In genomic region chr11:95245038-95245437, GRCh38 we compare ENCODE assay signal across 13 cellular contexts. TPM values are rescaled to one million over a fixed set of nuclear protein-coding genes. Genes with fewer than 3 reads are reported as not detected.
DNase-seq lines count a peak whose midpoint lies in the region; ATAC-seq, FAIRE-seq and TF ChIP-seq lines count a peak whose summit lies in the region.
"Had no signal": no experiment of that assay in that cellular context is flagged by ENCODE, and none has a peak within 500 bp of the region (broad histone marks: within the 10 kb centered on the region; RNA-seq: fewer than 3 reads in every experiment).

No MANE protein-coding gene starts in this region.

- no peak overlapping the region for H3K4me3 Mint-ChIP-seq in activated T-cell treated with anti-CD3 and anti-CD28 coated beads, Interleukin-2, amount 50 U/mL, for 72 hours
- H3K4me3 Mint-ChIP-seq in WTC11: no peak overlapping the region
- no peak overlapping the region for H3K4me3 Mint-ChIP-seq in stimulated activated naive CD8-positive, alpha-beta T cell treated with anti-CD3 and anti-CD28 coated beads, Interleukin-15, Interleukin-2, amounts not matched to agents 100 ng/mL and 50 ng/mL, for 24 hours

- DNase-seq in activated T-cell treated with anti-CD3 and anti-CD28 coated beads, Interleukin-2, amount 50 U/mL, for 72 hours: peak; percentile 25 to 31
- DNase-seq in activated T-cell treated with anti-CD3 and anti-CD28 coated beads for 4 hours (no peak), WTC11 (ENCODE audit: low spot score) (no peak), foreskin fibroblast (peak; percentile 5 to 67), NCI-H1092 treated with DMSO at 0.1 percent for 48 hours (lab: John Stamatoyannopoulos, UW) (no peak), kidney (no peak)
- DNase-seq: AML-193, foreskin melanocyte, left ventricle myocardium superior, MM.1S had no signal

- H3K9ac ChIP-seq in kidney (ENCODE audit: low read length in 2 of 2): no peak overlapping the region

- H3K9me3 ChIP-seq in kidney (ENCODE audit: control insufficient read depth in 1 of 2, low read length in 2 of 2): no peaks in the 10 kb centered on the region

- peak; percentile 86 to 91 for ATAC-seq in activated T-cell treated with anti-CD3 and anti-CD28 coated beads, Interleukin-2, amount 50 U/mL, for 72 hours (replicated peaks in 1 of 2)
- ATAC-seq in WTC11 (peak; percentile 56), HG03097 (IDR thresholded peaks at IDR 0.05; ENCODE audit: low FRiP score, unreplicated experiment) (no peak)
- ATAC-seq: left ventricle myocardium superior, SK-N-SH treated with all-trans-retinoic acid at 6 μM for 48 hours had no signal

- no peaks in the 10 kb centered on the region for H3K27me3 Mint-ChIP-seq in activated T-cell treated with anti-CD3 and anti-CD28 coated beads, Interleukin-2, amount 50 U/mL, for 72 hours (ENCODE audit: low read depth)
- H3K27me3 Mint-ChIP-seq in WTC11 (ENCODE audit: low read depth): no peaks in the 10 kb centered on the region
- H3K27me3 Mint-ChIP-seq in stimulated activated naive CD8-positive, alpha-beta T cell treated with anti-CD3 and anti-CD28 coated beads, Interleukin-15, Interleukin-2, amounts not matched to agents 100 ng/mL and 50 ng/mL, for 24 hours: no peaks in the 10 kb centered on the region

- no peak overlapping the region for H3K27ac Mint-ChIP-seq in activated T-cell treated with anti-CD3 and anti-CD28 coated beads, Interleukin-2, amount 50 U/mL, for 72 hours
- no peak overlapping the region for H3K27ac Mint-ChIP-seq in WTC11
- peak overlapping the region; percentile 79 for H3K27ac Mint-ChIP-seq in stimulated activated naive CD8-positive, alpha-beta T cell treated with anti-CD3 and anti-CD28 coated beads, Interleukin-15, Interleukin-2, amounts not matched to agents 100 ng/mL and 50 ng/mL, for 24 hours

- no peaks in the 10 kb centered on the region for H3K36me3 ChIP-seq in kidney (ENCODE audit: control insufficient read depth in 1 of 2, insufficient read depth in 2 of 2, low read length in 2 of 2)

- no peaks in the 10 kb centered on the region for H3K9me3 Mint-ChIP-seq in activated T-cell treated with anti-CD3 and anti-CD28 coated beads, Interleukin-2, amount 50 U/mL, for 72 hours
- peaks cover 4% of the 10 kb centered on the region; the same call in 1 of the 2 replicates for H3K9me3 Mint-ChIP-seq in WTC11
- no peaks in the 10 kb centered on the region for H3K9me3 Mint-ChIP-seq in stimulated activated naive CD8-positive, alpha-beta T cell treated with anti-CD3 and anti-CD28 coated beads, Interleukin-15, Interleukin-2, amounts not matched to agents 100 ng/mL and 50 ng/mL, for 24 hours

- no peak overlapping the region for H3K4me3 ChIP-seq in foreskin fibroblast (ENCODE audit: low read depth in 1 of 2, low read length in 2 of 2)
- no peak overlapping the region for H3K4me3 ChIP-seq in kidney (ENCODE audit: low read length in 2 of 2)

- H3K27ac ChIP-seq in kidney (ENCODE audit: low read depth in 2 of 2, low read length in 2 of 2): no peak overlapping the region

- peaks cover 25% of the 10 kb centered on the region for H3K4me1 Mint-ChIP-seq in activated T-cell treated with anti-CD3 and anti-CD28 coated beads, Interleukin-2, amount 50 U/mL, for 72 hours (ENCODE audit: low read depth)
- peaks cover 54% of the 10 kb centered on the region for H3K4me1 Mint-ChIP-seq in WTC11
- peaks cover 39% of the 10 kb centered on the region for H3K4me1 Mint-ChIP-seq in stimulated activated naive CD8-positive, alpha-beta T cell treated with anti-CD3 and anti-CD28 coated beads, Interleukin-15, Interleukin-2, amounts not matched to agents 100 ng/mL and 50 ng/mL, for 24 hours (ENCODE audit: low read depth)

- H3K36me3 Mint-ChIP-seq in activated T-cell treated with anti-CD3 and anti-CD28 coated beads, Interleukin-2, amount 50 U/mL, for 72 hours (ENCODE audit: insufficient read depth in 2 of 2): no peaks in the 10 kb centered on the region
- H3K36me3 Mint-ChIP-seq in WTC11: no peaks in the 10 kb centered on the region
- H3K36me3 Mint-ChIP-seq in stimulated activated naive CD8-positive, alpha-beta T cell treated with anti-CD3 and anti-CD28 coated beads, Interleukin-15, Interleukin-2, amounts not matched to agents 100 ng/mL and 50 ng/mL, for 24 hours (ENCODE audit: low read depth): no peaks in the 10 kb centered on the region

- CTCF ChIA-PET in WTC11 (lab: Charles Lee): interaction anchor here (1.0 to 1.3 kb wide), 3 partner anchors 10 to 86 kb away, joined by 3 to 5 read pairs (median 4); partner anchors contain the start of gene SESN3

- peaks cover 4 to 13% of the 10 kb centered on the region in 2 donors for H3K4me1 ChIP-seq in kidney (ENCODE audit: control insufficient read depth in 1 of 2, insufficient read depth in 1 of 2, low read depth in 1 of 2, low read length in 2 of 2)

- intact Hi-C loops in kidney (cut with DNase I): no loop called here

- POLR2A ChIA-PET in WTC11 (lab: Charles Lee): interaction anchor here (0.6 to 1.3 kb wide), 3 partner anchors 13 to 47 kb away, joined by 3 to 4 read pairs (median 4); partner anchors contain the start of gene SESN3

- TF ChIP-seq CTCF in WTC11 (IDR thresholded peaks at IDR 0.05): no peak
- TF ChIP-seq CTCF in foreskin fibroblast (IDR thresholded peaks at IDR 0.05; ENCODE audit: low read depth, low read length): no peak
- no peak for TF ChIP-seq CTCF in kidney (IDR thresholded peaks at IDR 0.05; ENCODE audit: borderline replicate concordance, extremely low read depth, insufficient read depth)

- no peak for FAIRE-seq in kidney (lab: Jason Lieb, UNC)

TF ChIP-seq in WTC11, 78 proteins besides CTCF, POLR2A, EP300 and RAD21 (continues in another document):
- TF ChIP-seq CREB1 (CRISPR knock-in tag; IDR thresholded peaks at IDR 0.05) (no peak), ZNF416 (CRISPR knock-in tag; IDR thresholded peaks at IDR 0.05) (no peak), FOXP1 (CRISPR knock-in tag; IDR thresholded peaks at IDR 0.05; ENCODE audit: borderline replicate concordance) (no peak), ESRRA (CRISPR knock-in tag; IDR thresholded peaks at IDR 0.05; ENCODE audit: borderline replicate concordance) (no peak), ZMAT4 (CRISPR knock-in tag; IDR thresholded peaks at IDR 0.05) (no peak), CBFB (CRISPR knock-in tag; IDR thresholded peaks at IDR 0.05; ENCODE audit: low read depth) (no peak), E2F4 (CRISPR knock-in tag; IDR thresholded peaks at IDR 0.05; ENCODE audit: borderline replicate concordance, low read depth) (no peak), E2F5 (CRISPR knock-in tag; IDR thresholded peaks at IDR 0.05) (no peak), TEAD4 (CRISPR knock-in tag; IDR thresholded peaks at IDR 0.05) (no peak), RELA (CRISPR knock-in tag; IDR thresholded peaks at IDR 0.05; ENCODE audit: borderline replicate concordance) (no peak), HMGXB4 (CRISPR knock-in tag; IDR thresholded peaks at IDR 0.05) (no peak), KAT7 (CRISPR knock-in tag; IDR thresholded peaks at IDR 0.05; ENCODE audit: borderline replicate concordance) (no peak), USF1 (CRISPR knock-in tag; IDR thresholded peaks at IDR 0.05) (no peak)

RNA-seq across cellular contexts. Expression of gene SESN3, which starts 14.0 kb away (rescaled TPM):
- 10 to 100 TPM; 13.7 to 15.6 TPM for total RNA-seq in activated T-cell treated with anti-CD3 and anti-CD28 coated beads, Interleukin-2, amount 50 U/mL, for 72 hours
- 34.9 to 38.2 TPM (median 35.1 TPM) in 3 replicates for total RNA-seq in WTC11 (2021)
- 50.1 TPM for total RNA-seq in kidney
- polyA plus RNA-seq in kidney (ENCODE audit: insufficient read depth, low read depth, low replicate concordance): 5.1 TPM

Comparison
In these comparisons a context has a peak if more than half of its experiments do, and no peak if none do; other contexts are left out.
1. DNase-seq: peak in activated T-cell treated with anti-CD3 and anti-CD28 coated beads, Interleukin-2, amount 50 U/mL, for 72 hours (2 of 2) and foreskin fibroblast (2 of 2); none in activated T-cell treated with anti-CD3 and anti-CD28 coated beads for 4 hours (single experiment), WTC11 (single experiment), NCI-H1092 treated with DMSO at 0.1 percent for 48 hours (single experiment) and kidney (single experiment).